1 cellular context compared by ENCODE assay signal in genomic region chr20:45842169-45842812, GRCh38.
TF ChIP-seq lines count a peak whose summit lies in the region.

No MANE protein-coding gene starts in this region.

TF ChIP-seq in SK-N-SH, 30 proteins besides CTCF, POLR2A, EP300 and RAD21 (continued from another document):
- TF ChIP-seq REST (IDR thresholded peaks at IDR 0.05; ENCODE audit: low read depth, low read length) (no peak), RCOR1 (IDR thresholded peaks at IDR 0.05; ENCODE audit: low read length) (no peak), MXI1 (IDR thresholded peaks at IDR 0.05; ENCODE audit: low read depth, low read length) (no peak), NFIC (IDR thresholded peaks at IDR 0.05; ENCODE audit: borderline replicate concordance) (no peak), SMC3 (IDR thresholded peaks at IDR 0.05; ENCODE audit: low read depth, low read length) (no peak), ELF1 (IDR thresholded peaks at IDR 0.05) (no peak), RXRA (IDR thresholded peaks at IDR 0.05; ENCODE audit: borderline replicate concordance, low read depth) (no peak), EZH2phosphoT487 (IDR thresholded peaks at IDR 0.05; ENCODE audit: borderline replicate concordance, low read depth) (no peak), YY1 (IDR thresholded peaks at IDR 0.05; ENCODE audit: low read depth) (no peak), TCF12 (IDR thresholded peaks at IDR 0.05) (no peak), USF1 (IDR thresholded peaks at IDR 0.05; ENCODE audit: borderline replicate concordance, low read depth) (no peak), CHD2 (IDR thresholded peaks at IDR 0.05; ENCODE audit: low read length, partially characterized antibody) (no peak), JUND (IDR thresholded peaks at IDR 0.05) (no peak), FOXM1 (IDR thresholded peaks at IDR 0.05; ENCODE audit: low read depth) (no peak)
